1 cellular context compared by ENCODE assay signal in genomic region chr3:50164056-50164455, GRCh38.
TF ChIP-seq lines count a peak whose summit lies in the region.

No MANE protein-coding gene starts in this region.

TF ChIP-seq in SK-N-SH, 30 proteins besides CTCF, POLR2A, EP300 and RAD21 (continued from another document):
- TF ChIP-seq, protein P1, sequence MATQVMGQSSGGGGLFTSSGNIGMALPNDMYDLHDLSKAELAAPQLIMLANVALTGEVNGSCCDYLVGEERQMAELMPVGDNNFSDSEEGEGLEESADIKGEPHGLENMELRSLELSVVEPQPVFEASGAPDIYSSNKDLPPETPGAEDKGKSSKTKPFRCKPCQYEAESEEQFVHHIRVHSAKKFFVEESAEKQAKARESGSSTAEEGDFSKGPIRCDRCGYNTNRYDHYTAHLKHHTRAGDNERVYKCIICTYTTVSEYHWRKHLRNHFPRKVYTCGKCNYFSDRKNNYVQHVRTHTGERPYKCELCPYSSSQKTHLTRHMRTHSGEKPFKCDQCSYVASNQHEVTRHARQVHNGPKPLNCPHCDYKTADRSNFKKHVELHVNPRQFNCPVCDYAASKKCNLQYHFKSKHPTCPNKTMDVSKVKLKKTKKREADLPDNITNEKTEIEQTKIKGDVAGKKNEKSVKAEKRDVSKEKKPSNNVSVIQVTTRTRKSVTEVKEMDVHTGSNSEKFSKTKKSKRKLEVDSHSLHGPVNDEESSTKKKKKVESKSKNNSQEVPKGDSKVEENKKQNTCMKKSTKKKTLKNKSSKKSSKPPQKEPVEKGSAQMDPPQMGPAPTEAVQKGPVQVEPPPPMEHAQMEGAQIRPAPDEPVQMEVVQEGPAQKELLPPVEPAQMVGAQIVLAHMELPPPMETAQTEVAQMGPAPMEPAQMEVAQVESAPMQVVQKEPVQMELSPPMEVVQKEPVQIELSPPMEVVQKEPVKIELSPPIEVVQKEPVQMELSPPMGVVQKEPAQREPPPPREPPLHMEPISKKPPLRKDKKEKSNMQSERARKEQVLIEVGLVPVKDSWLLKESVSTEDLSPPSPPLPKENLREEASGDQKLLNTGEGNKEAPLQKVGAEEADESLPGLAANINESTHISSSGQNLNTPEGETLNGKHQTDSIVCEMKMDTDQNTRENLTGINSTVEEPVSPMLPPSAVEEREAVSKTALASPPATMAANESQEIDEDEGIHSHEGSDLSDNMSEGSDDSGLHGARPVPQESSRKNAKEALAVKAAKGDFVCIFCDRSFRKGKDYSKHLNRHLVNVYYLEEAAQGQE (IDR thresholded peaks at IDR 0.05; ENCODE audit: low read depth, low read length), result peak; percentile 23; the same call in 1 of the 2 replicates
- TF ChIP-seq IRF3 (IDR thresholded peaks at IDR 0.05; ENCODE audit: low read depth, low read length) (no peak), FOSL2 (IDR thresholded peaks at IDR 0.05; ENCODE audit: borderline replicate concordance, low read depth) (peak; percentile 82; the same call in 1 of the 2 replicates), RXRA (IDR thresholded peaks at IDR 0.05; ENCODE audit: borderline replicate concordance, low read depth) (no peak; the same call in 1 of the 2 replicates), TCF12 (IDR thresholded peaks at IDR 0.05) (peak; percentile 94), FOXM1 (IDR thresholded peaks at IDR 0.05; ENCODE audit: low read depth) (peak; percentile 63; the same call in 1 of the 2 replicates)
- TF ChIP-seq, protein P2, sequence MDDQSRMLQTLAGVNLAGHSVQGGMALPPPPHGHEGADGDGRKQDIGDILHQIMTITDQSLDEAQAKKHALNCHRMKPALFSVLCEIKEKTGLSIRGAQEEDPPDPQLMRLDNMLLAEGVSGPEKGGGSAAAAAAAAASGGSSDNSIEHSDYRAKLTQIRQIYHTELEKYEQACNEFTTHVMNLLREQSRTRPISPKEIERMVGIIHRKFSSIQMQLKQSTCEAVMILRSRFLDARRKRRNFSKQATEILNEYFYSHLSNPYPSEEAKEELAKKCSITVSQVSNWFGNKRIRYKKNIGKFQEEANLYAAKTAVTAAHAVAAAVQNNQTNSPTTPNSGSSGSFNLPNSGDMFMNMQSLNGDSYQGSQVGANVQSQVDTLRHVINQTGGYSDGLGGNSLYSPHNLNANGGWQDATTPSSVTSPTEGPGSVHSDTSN (IDR thresholded peaks at IDR 0.05), result peak; percentile 94
TF ChIP-seq in SK-N-SH: peak in this region for 10.
